ENCODE assay signal across 9 cellular contexts in the genomic region with DNA sequence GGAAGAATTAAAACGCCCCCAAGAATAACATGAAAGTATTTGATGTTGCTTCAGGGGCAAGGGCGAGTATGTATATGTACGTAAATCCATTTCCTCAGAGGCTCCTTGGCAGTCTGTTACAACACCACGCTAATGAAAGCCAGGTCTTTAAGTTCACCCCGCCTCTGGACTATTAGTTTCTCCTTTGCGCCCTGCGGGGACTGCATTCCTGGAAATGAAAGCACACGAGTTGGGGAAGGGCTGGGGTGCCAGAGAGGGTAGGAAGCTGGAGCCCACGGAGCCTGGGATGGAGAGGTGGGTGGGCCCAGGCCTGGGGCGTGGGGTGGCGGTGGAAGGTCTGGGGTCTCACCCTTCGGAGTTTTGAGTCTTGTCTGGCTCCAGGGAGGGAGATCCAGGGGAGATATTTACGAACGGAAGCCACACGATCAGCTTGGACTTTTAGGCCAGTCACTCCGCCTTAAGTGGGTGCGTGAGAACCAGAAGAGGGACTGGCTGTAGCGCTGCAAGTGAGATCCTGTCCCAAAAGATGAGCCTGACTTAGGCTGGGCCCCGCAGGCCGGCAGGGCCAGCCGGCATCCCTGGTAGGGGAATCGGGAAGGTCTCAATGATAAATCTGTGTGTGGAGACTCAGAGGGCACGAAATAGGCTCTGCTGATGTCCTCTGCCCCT. TPM values are rescaled to one million over a fixed set of nuclear protein-coding genes. Genes with fewer than 3 reads are reported as not detected.
DNase-seq lines count a peak whose midpoint lies in the region; FAIRE-seq and TF ChIP-seq lines count a peak whose summit lies in the region.
"Had no signal": no experiment of that assay in that cellular context is flagged by ENCODE, and none has a peak within 500 bp of the region (broad histone marks: within the 10 kb centered on the region; RNA-seq: fewer than 3 reads in every experiment).

No MANE protein-coding gene starts in this region.

- H3K27me3 ChIP-seq in astrocyte (ENCODE audit: insufficient read depth, low read length) (no peaks in the 10 kb centered on the region), keratinocyte (ENCODE audit: control insufficient read depth, extremely low read depth, insufficient read depth, low read length) (peaks cover 19% of the 10 kb centered on the region), subcutaneous abdominal adipose tissue (ENCODE audit: control insufficient read depth in 5 of 5, insufficient read depth in 4 of 5, low read length in 5 of 5) (no peaks in the 10 kb centered on the region)

- H3K4me3 ChIP-seq in astrocyte (ENCODE audit: insufficient read depth, low read depth, low read length), result no peak overlapping the region
- H3K4me3 ChIP-seq in keratinocyte (ENCODE audit: control insufficient read depth in 2 of 3, extremely low read depth in 1 of 3, insufficient read depth in 2 of 3, low read depth in 1 of 3, low read length in 3 of 3), result peak overlapping the region in 1 of 3 experiments; percentile 4
- H3K4me3 ChIP-seq in subcutaneous abdominal adipose tissue (ENCODE audit: low read depth in 1 of 5, low read length in 5 of 5), result peak overlapping the region in 4 of 5 donors; percentile 93 to 97 (median 96)

- H3K9me3 ChIP-seq in astrocyte (ENCODE audit: insufficient read depth, low read depth, low read length) (no peaks in the 10 kb centered on the region), keratinocyte (ENCODE audit: control insufficient read depth, low read depth, low read length) (no peaks in the 10 kb centered on the region), subcutaneous abdominal adipose tissue (ENCODE audit: control insufficient read depth in 5 of 5, low read length in 5 of 5) (no peaks in the 10 kb centered on the region)

- H3K9me3 Mint-ChIP-seq in activated CD4-positive, alpha-beta T cell treated with anti-CD3 and anti-CD28 coated beads, Interleukin-2, amount 10 ng/mL, durations not matched to agents 7 days and 5 days, result no peaks in the 10 kb centered on the region
- no peaks in the 10 kb centered on the region for H3K9me3 Mint-ChIP-seq in astrocyte (ENCODE audit: unreplicated experiment)

- H3K4me1 Mint-ChIP-seq in activated CD4-positive, alpha-beta T cell treated with anti-CD3 and anti-CD28 coated beads, Interleukin-2, amount 10 ng/mL, durations not matched to agents 7 days and 5 days, result peaks cover 28% of the 10 kb centered on the region
- H3K4me1 Mint-ChIP-seq in astrocyte (ENCODE audit: low read depth, unreplicated experiment), result peaks cover 3% of the 10 kb centered on the region

- peak overlapping the region; percentile 79 for H2AFZ ChIP-seq in astrocyte (ENCODE audit: low read depth, low read length)
- no peak overlapping the region for H2AFZ ChIP-seq in keratinocyte (ENCODE audit: control insufficient read depth, low read length)

- no peaks in the 10 kb centered on the region for H4K20me1 ChIP-seq in astrocyte (ENCODE audit: insufficient read depth, low read length)
- no peaks in the 10 kb centered on the region for H4K20me1 ChIP-seq in keratinocyte (ENCODE audit: control insufficient read depth, extremely low read depth, insufficient read depth, low read length)

- peak overlapping the region; percentile 6 for H3K9ac ChIP-seq in astrocyte (ENCODE audit: low read length)
- no peak overlapping the region for H3K9ac ChIP-seq in keratinocyte (ENCODE audit: control insufficient read depth, extremely low read depth, insufficient read depth, low read length)
- peak overlapping the region in 4 of 5 donors; percentile 8 to 89 (median 78) for H3K9ac ChIP-seq in subcutaneous abdominal adipose tissue (ENCODE audit: low read length in 5 of 5)

- CTCF ChIA-PET in activated CD4-positive, alpha-beta T cell treated with anti-CD3 and anti-CD28 coated beads, Interleukin-2, amount 10 ng/mL, durations not matched to agents 7 days and 5 days (lab: Charles Lee), result interaction anchor here (0.6 to 2.7 kb wide), 14 partner anchors 11 to 1553 kb away, joined by 3 to 19 read pairs (median 4); no protein-coding TSS in a partner anchor

- dilution Hi-C loops in keratinocyte (cut with MboI; ENCODE audit: extremely low pct_ligation_motif_present, low sequenced_read_pairs), result no loop called here

- POLR2A ChIA-PET in activated CD4-positive, alpha-beta T cell treated with anti-CD3 and anti-CD28 coated beads, Interleukin-2, amount 10 ng/mL, durations not matched to agents 7 days and 5 days (lab: Charles Lee), result no interaction called here

- H3K79me2 ChIP-seq in astrocyte (ENCODE audit: insufficient read depth, low read length) (peaks cover 20% of the 10 kb centered on the region), keratinocyte (ENCODE audit: control insufficient read depth, insufficient read depth, low read length) (no peaks in the 10 kb centered on the region)

- TF ChIP-seq CTCF in astrocyte (IDR thresholded peaks at IDR 0.05; ENCODE audit: insufficient read depth, low read depth, low read length), result no peak
- no peak for TF ChIP-seq CTCF in keratinocyte (optimal IDR thresholded peaks at IDR 0.05 in 1 of 3, IDR thresholded peaks at IDR 0.05 in 1 of 3, conservative IDR thresholded peaks at IDR 0.05 in 1 of 3; ENCODE audit: extremely low read depth in 1 of 3, insufficient read depth in 2 of 3, low read length in 3 of 3)

- H3K4me2 ChIP-seq in astrocyte (ENCODE audit: low read length), result peak overlapping the region; percentile 98
- H3K4me2 ChIP-seq in keratinocyte (ENCODE audit: control insufficient read depth, extremely low read depth, insufficient read depth, low read depth, low read length), result peak overlapping the region; percentile 30

- H3K27ac Mint-ChIP-seq in activated CD4-positive, alpha-beta T cell treated with anti-CD3 and anti-CD28 coated beads, Interleukin-2, amount 10 ng/mL, durations not matched to agents 7 days and 5 days, result peak overlapping the region; percentile 84
- H3K27ac Mint-ChIP-seq in astrocyte (ENCODE audit: unreplicated experiment), result no peak overlapping the region

- peak overlapping the region; percentile 72 for H3K4me3 Mint-ChIP-seq in activated CD4-positive, alpha-beta T cell treated with anti-CD3 and anti-CD28 coated beads, Interleukin-2, amount 10 ng/mL, durations not matched to agents 7 days and 5 days
- peak overlapping the region; percentile 80 for H3K4me3 Mint-ChIP-seq in astrocyte (ENCODE audit: unreplicated experiment)

- no peak for DNase-seq in activated CD4-positive, alpha-beta T cell treated with anti-CD3 and anti-CD28 coated beads, Interleukin-2, amount 10 ng/mL, durations not matched to agents 7 days and 5 days
- DNase-seq in activated CD4-positive, alpha-beta T cell treated with anti-CD3 and anti-CD28 coated beads, Interleukin-2, amount 50 U/mL, for 48 hours, result no peak
- no peak for DNase-seq in astrocyte (ENCODE audit: low read depth)
- DNase-seq in keratinocyte (ENCODE audit: low read depth, low spot score), result no peak
- DNase-seq in effector CD8-positive, alpha-beta T cell (lab: John Stamatoyannopoulos, UW), result no peak
- DNase-seq in RPMI8226, result no peak
- DNase-seq in NCI-H2227 (lab: John Stamatoyannopoulos, UW; ENCODE audit: unreplicated experiment), result no peak
- DNase-seq: NK-92 treated with Interleukin-12 subunit alpha and Interleukin-12 subunit beta, amount 100 ng/mL, for 24 hours had no signal

- peaks cover 12% of the 10 kb centered on the region for H3K4me1 ChIP-seq in astrocyte (ENCODE audit: insufficient read depth, low read length)
- H3K4me1 ChIP-seq in keratinocyte (ENCODE audit: control insufficient read depth, extremely low read depth, insufficient read depth, low read length), result peaks cover 4% of the 10 kb centered on the region
- peaks cover 0 to 69% (median 55%) of the 10 kb centered on the region in 5 donors for H3K4me1 ChIP-seq in subcutaneous abdominal adipose tissue (ENCODE audit: control insufficient read depth in 5 of 5, insufficient read depth in 5 of 5, low read length in 5 of 5)

- H3K27me3 Mint-ChIP-seq in activated CD4-positive, alpha-beta T cell treated with anti-CD3 and anti-CD28 coated beads, Interleukin-2, amount 10 ng/mL, durations not matched to agents 7 days and 5 days, result peaks cover 12% of the 10 kb centered on the region
- no peaks in the 10 kb centered on the region for H3K27me3 Mint-ChIP-seq in astrocyte (ENCODE audit: low read depth, unreplicated experiment)

- FAIRE-seq in astrocyte (lab: Jason Lieb, UNC) (no peak), keratinocyte (lab: Jason Lieb, UNC) (no peak)

- H3K36me3 Mint-ChIP-seq in activated CD4-positive, alpha-beta T cell treated with anti-CD3 and anti-CD28 coated beads, Interleukin-2, amount 10 ng/mL, durations not matched to agents 7 days and 5 days (ENCODE audit: low read depth), result peaks cover 13% of the 10 kb centered on the region
- no peaks in the 10 kb centered on the region for H3K36me3 Mint-ChIP-seq in astrocyte (ENCODE audit: low read depth, unreplicated experiment)

- no peaks in the 10 kb centered on the region for H3K9me1 ChIP-seq in keratinocyte (ENCODE audit: control insufficient read depth, extremely low read depth, insufficient read depth, low read length)

- H3K27ac ChIP-seq in astrocyte (ENCODE audit: low read depth, low read length), result no peak overlapping the region
- H3K27ac ChIP-seq in keratinocyte (ENCODE audit: control insufficient read depth, insufficient read depth, low read length), result no peak overlapping the region
- H3K27ac ChIP-seq in subcutaneous abdominal adipose tissue (ENCODE audit: low read depth, low read length), result peak overlapping the region; percentile 72

- no peaks in the 10 kb centered on the region for H3K36me3 ChIP-seq in astrocyte (ENCODE audit: insufficient read depth, low read length)
- H3K36me3 ChIP-seq in keratinocyte (ENCODE audit: control insufficient read depth in 2 of 2, extremely low read depth in 1 of 2, insufficient read depth in 2 of 2, low read length in 2 of 2), result no peaks in the 10 kb centered on the region
- H3K36me3 ChIP-seq in subcutaneous abdominal adipose tissue (ENCODE audit: control insufficient read depth in 5 of 5, insufficient read depth in 5 of 5, low read length in 5 of 5), result no peaks in the 10 kb centered on the region

RNA-seq across cellular contexts. Expression of a gene that starts 1.6 kb away (rescaled TPM):
- total RNA-seq in activated CD4-positive, alpha-beta T cell treated with anti-CD3 and anti-CD28 coated beads, Interleukin-2, amount 10 ng/mL, durations not matched to agents 7 days and 5 days, result 10 to 100 TPM; 48.8 to 50.9 TPM
- total RNA-seq in astrocyte, result 3.1 and 3.9 TPM in 2 replicates
- polyA plus RNA-seq in keratinocyte, result 0.11 to 0.20 TPM (median 0.12 TPM) in 3 replicates
- not detected for polyA plus RNA-seq in keratinocyte (2011; ENCODE audit: low read depth)
- polyA plus RNA-seq in keratinocyte (2011; cell fraction: cytosol; rRNA removed), result 0.12 and 0.13 TPM in 2 replicates
- polyA plus RNA-seq in keratinocyte (2011; cell fraction: nucleus; rRNA removed), result 0.17 and 0.20 TPM in 2 replicates
- polyA plus RNA-seq in keratinocyte (2012; ENCODE audit: low replicate concordance), result 0.11 TPM in 1 of 2 replicates, not detected in the other
- 0.03 to 0.51 TPM in 2 of 3 replicates, not detected in the other for polyA minus RNA-seq in keratinocyte
- not detected for polyA minus RNA-seq in keratinocyte (2011; cell fraction: cytosol; rRNA and poly(A)+ RNA removed)
- 0.21 and 0.47 TPM in 2 replicates for polyA minus RNA-seq in keratinocyte (2011; cell fraction: nucleus; rRNA and poly(A)+ RNA removed)

Comparison
In these comparisons a context has a peak if more than half of its experiments do, and no peak if none do; other contexts are left out.
1. RNA of a gene that starts 1.6 kb away (total RNA-seq): 48.8 to 50.9 TPM in activated CD4-positive, alpha-beta T cell treated with anti-CD3 and anti-CD28 coated beads, Interleukin-2, amount 10 ng/mL, durations not matched to agents 7 days and 5 days; 3.1 to 3.9 TPM in astrocyte; every median in the first group is over 10 times any median in the second.